In genomic region chr10:8075282-8076260, GRCh38 we compare ENCODE assay signal across 20 cellular contexts. TPM values are rescaled to one million over a fixed set of nuclear protein-coding genes. Genes with fewer than 3 reads are reported as not detected.
DNase-seq lines count a peak whose midpoint lies in the region; ATAC-seq and TF ChIP-seq lines count a peak whose summit lies in the region.
"Had no signal": no experiment of that assay in that cellular context is flagged by ENCODE, and none has a peak within 500 bp of the region (broad histone marks: within the 10 kb centered on the region; RNA-seq: fewer than 3 reads in every experiment).

No MANE protein-coding gene starts in this region.

- peaks cover 72% of the 10 kb centered on the region for H3F3A ChIP-seq in SK-N-SH (replicated peaks; ENCODE audit: insufficient read depth)

- no peak for TF ChIP-seq RAD21 in SK-N-SH (IDR thresholded peaks at IDR 0.05; ENCODE audit: low read length)

- peaks cover 4% of the 10 kb centered on the region for H3K27me3 Mint-ChIP-seq in type B pancreatic cell
- H3K27me3 Mint-ChIP-seq: activated CD4-positive, alpha-beta T cell treated with anti-CD3 and anti-CD28 coated beads for 36 hours had no signal

- H3K36me3 ChIP-seq in SK-N-SH (replicated peaks in 1 of 2; ENCODE audit: control insufficient read depth in 1 of 2, insufficient read depth in 2 of 2, low read length in 1 of 2) (peaks cover 48 to 62% of the 10 kb centered on the region in 2 experiments), mesendoderm (ENCODE audit: control insufficient read depth, insufficient read depth, low read length) (peaks cover 2% of the 10 kb centered on the region)
- H3K36me3 ChIP-seq: cardiac muscle cell, esophagus muscularis mucosa, thyroid gland had no signal

- no peak overlapping the region for H2BK5ac ChIP-seq in mesendoderm (ENCODE audit: low read length)

- H2BK15ac ChIP-seq in mesendoderm (replicated peaks; ENCODE audit: low read depth): peak overlapping the region; percentile 28

- H3K9me3 Mint-ChIP-seq in type B pancreatic cell: no peaks in the 10 kb centered on the region
- H3K9me3 Mint-ChIP-seq: memory B cell, natural killer cell had no signal

- peaks cover 35% of the 10 kb centered on the region for H3K36me3 Mint-ChIP-seq in type B pancreatic cell
- H3K36me3 Mint-ChIP-seq: memory B cell had no signal

- H3K4me2 ChIP-seq in SK-N-SH: no peak overlapping the region
- H3K4me2 ChIP-seq in mesendoderm (ENCODE audit: low read length): no peak overlapping the region

- H3K18ac ChIP-seq in mesendoderm (ENCODE audit: low read length): peak overlapping the region; percentile 89

- DNase-seq in SK-N-SH (no peak), astrocyte of the hippocampus (ENCODE audit: low read depth, low spot score) (peak; percentile 52), mesendoderm (peak; percentile 55), type B pancreatic cell (ENCODE audit: extremely low spot score, unreplicated experiment) (no peak), DMS79 (lab: John Stamatoyannopoulos, UW) (no peak)
- DNase-seq: 8988T; activated CD4-positive, alpha-beta T cell treated with anti-CD3 and anti-CD28 coated beads for 36 hours; BE2C; Calu3; natural killer cell; NCI-H69; stimulated activated naive CD4-positive, alpha-beta T cell; thyroid gland had no signal

- H3K27ac Mint-ChIP-seq in type B pancreatic cell: peak overlapping the region; percentile 29
- H3K27ac Mint-ChIP-seq: activated CD4-positive, alpha-beta T cell treated with anti-CD3 and anti-CD28 coated beads for 36 hours; memory B cell had no signal

- no peaks in the 10 kb centered on the region for H3K27me3 ChIP-seq in SK-N-SH (ENCODE audit: insufficient read depth)
- H3K27me3 ChIP-seq in mesendoderm (ENCODE audit: insufficient read depth, low read length, poor library complexity): no peaks in the 10 kb centered on the region
- H3K27me3 ChIP-seq: BE2C, cardiac muscle cell, thyroid gland had no signal

- no peaks in the 10 kb centered on the region for H3K9me3 ChIP-seq in SK-N-SH
- H3K9me3 ChIP-seq: BE2C, esophagus muscularis mucosa, thyroid gland had no signal

- no peak overlapping the region for H2AFZ ChIP-seq in SK-N-SH (ENCODE audit: low read depth)

- no peak overlapping the region for H3K4me3 Mint-ChIP-seq in type B pancreatic cell
- H3K4me3 Mint-ChIP-seq: activated CD4-positive, alpha-beta T cell treated with anti-CD3 and anti-CD28 coated beads for 36 hours; memory B cell had no signal

- H3K4me1 ChIP-seq in SK-N-SH (ENCODE audit: control insufficient read depth in 1 of 2, insufficient read depth in 2 of 2, low read depth in 1 of 2, low read length in 1 of 2) (peaks cover 24 to 25% of the 10 kb centered on the region in 2 experiments), mesendoderm (ENCODE audit: control insufficient read depth, low read depth, low read length) (peaks cover 10% of the 10 kb centered on the region)
- H3K4me1 ChIP-seq: esophagus muscularis mucosa, thyroid gland had no signal

- H2AK5ac ChIP-seq in mesendoderm (ENCODE audit: low read length): no peak overlapping the region

- POLR2A ChIA-PET in SK-N-SH (lab: Yijun Ruan, JAX): interaction anchor here (0.6 to 2.2 kb wide), 5 partner anchors 10 to 511 kb away, joined by 4 to 5 read pairs (median 4); no protein-coding TSS in a partner anchor

- H3K9ac ChIP-seq in SK-N-SH (no peak overlapping the region), mesendoderm (ENCODE audit: low read length) (no peak overlapping the region)

- H4K8ac ChIP-seq in mesendoderm (ENCODE audit: low read depth, low read length): no peak overlapping the region

- ATAC-seq in SK-N-SH treated with all-trans-retinoic acid at 6 μM for 48 hours: no peak
- ATAC-seq in HG03378 (IDR thresholded peaks at IDR 0.05; ENCODE audit: unreplicated experiment): no peak
- ATAC-seq in esophagus mucosa: no peak
- ATAC-seq: activated CD4-positive, alpha-beta T cell treated with anti-CD3 and anti-CD28 coated beads for 36 hours; natural killer cell had no signal

- TF ChIP-seq CTCF in SK-N-SH (IDR thresholded peaks at IDR 0.05) (no peak), type B pancreatic cell (conservative IDR thresholded peaks at IDR 0.05) (peak; percentile 53)

- no peak for TF ChIP-seq EP300 in SK-N-SH (IDR thresholded peaks at IDR 0.05; ENCODE audit: borderline replicate concordance in 1 of 2, low read depth in 1 of 2, low read length in 1 of 2)

- H3K56ac ChIP-seq in mesendoderm (ENCODE audit: low read length): peak overlapping the region; percentile 3

- no peak overlapping the region for H3K23ac ChIP-seq in mesendoderm (ENCODE audit: low read length)

- H4K5ac ChIP-seq in mesendoderm (ENCODE audit: low read length): no peak overlapping the region

- no peak overlapping the region for H2BK120ac ChIP-seq in mesendoderm (ENCODE audit: low read depth, low read length)

- WGBS in SK-N-SH (ENCODE audit: low lambda C conversion rate): 80% methylated on average over 19 of the region's 19 CpGs
- WGBS in mesendoderm (ENCODE audit: extremely low coverage, insufficient coverage, low lambda C conversion rate): no CpG with 5 or more reads among the region's 19 CpGs

- H3K79me1 ChIP-seq in mesendoderm (ENCODE audit: low read length): peaks cover 4% of the 10 kb centered on the region

- H3K9me2 ChIP-seq in SK-N-SH: no peaks in the 10 kb centered on the region

- peaks cover 41% of the 10 kb centered on the region for H4K20me1 ChIP-seq in SK-N-SH (ENCODE audit: insufficient read depth)

- H3K27ac ChIP-seq in SK-N-SH (ENCODE audit: low read depth in 2 of 2, low read length in 1 of 2): peak overlapping the region; percentile 40 to 96; a peak in 3 of 4 replicates
- H3K27ac ChIP-seq in mesendoderm (ENCODE audit: low read depth, low read length): no peak overlapping the region
- H3K27ac ChIP-seq: cardiac muscle cell, esophagus muscularis mucosa, skin epidermis, thyroid gland had no signal

- peaks cover 15% of the 10 kb centered on the region for H3K4me1 Mint-ChIP-seq in type B pancreatic cell (ENCODE audit: unreplicated experiment)
- H3K4me1 Mint-ChIP-seq: memory B cell had no signal

- CTCF ChIA-PET in SK-N-SH (lab: Yijun Ruan, JAX): interaction anchor here (0.7 to 1.5 kb wide), 10 partner anchors 8 to 203 kb away, joined by 3 to 4 read pairs (median 3); no protein-coding TSS in a partner anchor

- no peak overlapping the region for H3K4me3 ChIP-seq in SK-N-SH (ENCODE audit: low read depth in 2 of 2, low read length in 1 of 2)
- H3K4me3 ChIP-seq in mesendoderm (ENCODE audit: low read length): no peak overlapping the region
- H3K4me3 ChIP-seq: cardiac muscle cell, esophagus muscularis mucosa, skin epidermis, thyroid gland had no signal

- H3K4ac ChIP-seq in mesendoderm (ENCODE audit: low read depth, low read length): peak overlapping the region; percentile 58

- H3K79me2 ChIP-seq in SK-N-SH (ENCODE audit: insufficient read depth): peaks cover 53% of the 10 kb centered on the region
- no peaks in the 10 kb centered on the region for H3K79me2 ChIP-seq in mesendoderm (ENCODE audit: control insufficient read depth, insufficient read depth, low read length)

TF ChIP-seq in SK-N-SH, 30 proteins besides CTCF, POLR2A, EP300 and RAD21:
- TF ChIP-seq ELF1 (IDR thresholded peaks at IDR 0.05): no peak
- no peak for TF ChIP-seq GABPA (IDR thresholded peaks at IDR 0.05; ENCODE audit: low read depth)
- TF ChIP-seq PBX3 (IDR thresholded peaks at IDR 0.05): no peak
- no peak for TF ChIP-seq RCOR1 (IDR thresholded peaks at IDR 0.05; ENCODE audit: low read length)
TF ChIP-seq in SK-N-SH: peak in this region for 0.

TF ChIP-seq in SK-N-SH treated with all-trans-retinoic acid at 6 μM for 48 hours, 23 proteins besides CTCF, POLR2A, EP300 and RAD21 (continues in another document):
- TF ChIP-seq RARB (CRISPR knock-in tag; IDR thresholded peaks at IDR 0.05) (no peak), ZC3H10 (CRISPR knock-in tag; IDR thresholded peaks at IDR 0.05) (no peak), ZNF565 (CRISPR knock-in tag; conservative IDR thresholded peaks at IDR 0.05; ENCODE audit: low read depth) (no peak), POU6F1 (CRISPR knock-in tag; IDR thresholded peaks at IDR 0.05; ENCODE audit: borderline replicate concordance, low read depth) (no peak)

RNA-seq across cellular contexts. Expression of gene GATA3, which starts 21.1 kb away (rescaled TPM):
- 5.1 and 14.3 TPM in 2 replicates for polyA plus RNA-seq in SK-N-SH (2012; rRNA removed)
- 13.1 and 16.2 TPM in 2 replicates for polyA plus RNA-seq in SK-N-SH (2012; cell fraction: cytosol; rRNA removed)
- 24.8 and 29.4 TPM in 2 replicates for polyA plus RNA-seq in SK-N-SH (2012; cell fraction: nucleus; rRNA removed)
- polyA plus RNA-seq in mesendoderm (2013, experiment 1 of 2): 7.2 TPM
- 6.2 TPM for polyA plus RNA-seq in mesendoderm (2013, experiment 2 of 2)
- total RNA-seq in type B pancreatic cell (ENCODE audit: low replicate concordance) (18.5 and 71.4 TPM in 2 replicates), esophagus mucosa (0.76 TPM)

Comparison
In these comparisons a context has a peak if more than half of its experiments do, and no peak if none do; other contexts are left out.
1. DNase-seq: peak in astrocyte of the hippocampus (single experiment) and mesendoderm (single experiment); none in SK-N-SH (single experiment), type B pancreatic cell (single experiment) and DMS79 (single experiment).
2. RNA of gene GATA3, which starts 21.1 kb away (total RNA-seq): 18.5 to 71.4 TPM in type B pancreatic cell; 0.76 TPM in esophagus mucosa (single experiment); every median in the first group is over 10 times any median in the second.